1 cellular context compared by ENCODE assay signal in genomic region chr12:112013601-112014402, GRCh38.
TF ChIP-seq lines count a peak whose summit lies in the region.

No MANE protein-coding gene starts in this region.

TF ChIP-seq in Ishikawa, 13 proteins besides CTCF, POLR2A, EP300 and RAD21 (continued from another document):
- TF ChIP-seq USF1 (IDR thresholded peaks at IDR 0.05) = no peak; the same call in 1 of the 2 replicates
